8 cellular contexts compared by ENCODE assay signal in genomic region chr10:63554666-63555065, GRCh38. TPM values are rescaled to one million over a fixed set of nuclear protein-coding genes. Genes with fewer than 3 reads are reported as not detected.
DNase-seq lines count a peak whose midpoint lies in the region; ATAC-seq and TF ChIP-seq lines count a peak whose summit lies in the region.

No MANE protein-coding gene starts in this region.

- H3K36me3 Mint-ChIP-seq in activated T-cell treated with anti-CD3 and anti-CD28 coated beads, Interleukin-2, amount 50 U/mL, for 24 hours (ENCODE audit: low read depth) = peaks cover 4% of the 10 kb centered on the region

- no peaks in the 10 kb centered on the region for H3K27me3 Mint-ChIP-seq in activated T-cell treated with anti-CD3 and anti-CD28 coated beads, Interleukin-2, amount 50 U/mL, for 24 hours

- peak; percentile 41 for DNase-seq in CD1c-positive myeloid dendritic cell (ENCODE audit: extremely low spot score)
- peak; percentile 91 for DNase-seq in Jurkat, Clone E6-1 (ENCODE audit: low read depth, low spot score)
- no peak for DNase-seq in activated T-cell treated with anti-CD3 and anti-CD28 coated beads, Interleukin-2, amount 50 U/mL, for 24 hours
- peak; percentile 39 for DNase-seq in kidney glomerular epithelial cell (lab: John Stamatoyannopoulos, UW)
- no peak for DNase-seq in lower leg skin (ENCODE audit: low spot score in 2 of 2)
- no peak for DNase-seq in prostate gland (ENCODE audit: low spot score)
- no peak for DNase-seq in HAP-1 (ENCODE audit: low spot score in 2 of 2)

- TF ChIP-seq POLR2A in lower leg skin (IDR thresholded peaks at IDR 0.05) (no peak), prostate gland (IDR thresholded peaks at IDR 0.05) (no peak)

- no peak overlapping the region for H3K27ac ChIP-seq in prostate gland

- no peaks in the 10 kb centered on the region for H3K9me3 Mint-ChIP-seq in activated T-cell treated with anti-CD3 and anti-CD28 coated beads, Interleukin-2, amount 50 U/mL, for 24 hours

- in situ Hi-C loops in HAP-1 (cut with MboI; ENCODE audit: low sequenced_read_pairs) = no loop called here

- H3K27me3 ChIP-seq in prostate gland (replicated peaks; ENCODE audit: insufficient read depth) (no peaks in the 10 kb centered on the region), HAP-1 (ENCODE audit: low read depth) (no peaks in the 10 kb centered on the region)

- H3K36me3 ChIP-seq in prostate gland (no peaks in the 10 kb centered on the region), HAP-1 (replicated peaks) (no peaks in the 10 kb centered on the region)

- ATAC-seq in GM19467 (IDR thresholded peaks at IDR 0.05; ENCODE audit: unreplicated experiment) = peak; percentile 68

- peak overlapping the region; percentile 83 for H3K27ac Mint-ChIP-seq in activated T-cell treated with anti-CD3 and anti-CD28 coated beads, Interleukin-2, amount 50 U/mL, for 24 hours

- WGBS in lower leg skin, 2 donors = 77 to 86% methylated on average over 2 of the region's 2 CpGs
- 89% methylated on average over 2 of the region's 2 CpGs for WGBS in prostate gland

- intact Hi-C loops in lower leg skin (cut with DNase I; ENCODE audit: low total_unique reads) (no loop called here), prostate gland (cut with DNase I) (no loop called here)

- no peak overlapping the region for H3K4me3 ChIP-seq in Jurkat, Clone E6-1 (ENCODE audit: low read length)
- H3K4me3 ChIP-seq in lower leg skin (ENCODE audit: low read depth, poor library complexity, severe bottlenecking) = no peak overlapping the region
- no peak overlapping the region for H3K4me3 ChIP-seq in prostate gland
- H3K4me3 ChIP-seq in HAP-1 = no peak overlapping the region

- no peak overlapping the region for H3K4me3 Mint-ChIP-seq in activated T-cell treated with anti-CD3 and anti-CD28 coated beads, Interleukin-2, amount 50 U/mL, for 24 hours

- H3K4me1 ChIP-seq in prostate gland (replicated peaks) = no peaks in the 10 kb centered on the region
- H3K4me1 ChIP-seq in HAP-1 = no peaks in the 10 kb centered on the region

- H3K9me3 ChIP-seq in prostate gland = no peaks in the 10 kb centered on the region
- no peaks in the 10 kb centered on the region for H3K9me3 ChIP-seq in HAP-1

- TF ChIP-seq CTCF in lower leg skin (IDR thresholded peaks at IDR 0.05) = no peak
- TF ChIP-seq CTCF in prostate gland (IDR thresholded peaks at IDR 0.05) = no peak

- H3K4me1 Mint-ChIP-seq in activated T-cell treated with anti-CD3 and anti-CD28 coated beads, Interleukin-2, amount 50 U/mL, for 24 hours (ENCODE audit: low read depth) = peaks cover 32% of the 10 kb centered on the region

RNA-seq across cellular contexts. Expression of gene REEP3, which starts 33.5 kb away (rescaled TPM):
- polyA plus RNA-seq in Jurkat, Clone E6-1 (2012; ENCODE audit: insufficient read depth, insufficient read length) = 12.6 TPM
- total RNA-seq in lower leg skin (10 to 100 TPM; 39.8 to 58.4 (median 49.0) TPM), prostate gland (10 to 100 TPM; 32.0 to 52.4 TPM)

Comparison
In these comparisons a context has a peak if more than half of its experiments do, and no peak if none do; other contexts are left out.
1. DNase-seq: peak in CD1c-positive myeloid dendritic cell (single experiment), Jurkat, Clone E6-1 (single experiment) and kidney glomerular epithelial cell (single experiment); none in activated T-cell treated with anti-CD3 and anti-CD28 coated beads, Interleukin-2, amount 50 U/mL, for 24 hours (single experiment), lower leg skin (0 of 2), prostate gland (single experiment) and HAP-1 (0 of 2).